Comparison of ENCODE assay signal across 11 cellular contexts in genomic region chr10:97549587-97550322, GRCh38. TPM values are rescaled to one million over a fixed set of nuclear protein-coding genes. Genes with fewer than 3 reads are reported as not detected.
DNase-seq lines count a peak whose midpoint lies in the region; ATAC-seq lines count a peak whose summit lies in the region.
"Had no signal": no experiment of that assay in that cellular context is flagged by ENCODE, and none has a peak within 500 bp of the region (broad histone marks: within the 10 kb centered on the region; RNA-seq: fewer than 3 reads in every experiment).

No MANE protein-coding gene starts in this region.

- ATAC-seq in Right ventricle myocardium superior (ENCODE audit: poor library complexity) = peak; percentile 20
- ATAC-seq in HG03135 (IDR thresholded peaks at IDR 0.05; ENCODE audit: unreplicated experiment) = no peak
- no peak for ATAC-seq in HG02852 (IDR thresholded peaks at IDR 0.05; ENCODE audit: unreplicated experiment)

- peak overlapping the region; percentile 6 for H4K12ac ChIP-seq in trophoblast cell (ENCODE audit: low read depth, low read length)

- peak overlapping the region; percentile 85 for H3K27ac ChIP-seq in SJCRH30
- peak overlapping the region; percentile 83 for H3K27ac ChIP-seq in trophoblast cell (ENCODE audit: low read depth, low read length)
- H3K27ac ChIP-seq: C4-2B had no signal

- H3K4me3 ChIP-seq in SJCRH30 (peak overlapping the region; percentile 5; the same call in 1 of the 2 replicates), trophoblast cell (ENCODE audit: low read depth, low read length) (no peak overlapping the region)

- H4K8ac ChIP-seq in trophoblast cell (ENCODE audit: low read depth, low read length) = peak overlapping the region; percentile 79

- peak overlapping the region; percentile 81 for H3K14ac ChIP-seq in trophoblast cell (ENCODE audit: low read length)

- peak overlapping the region; percentile 74 for H2BK5ac ChIP-seq in trophoblast cell (ENCODE audit: low read depth, low read length, poor library complexity)

- H3K27me3 ChIP-seq in SJCRH30 (no peaks in the 10 kb centered on the region), trophoblast cell (ENCODE audit: insufficient read depth, low read length) (no peaks in the 10 kb centered on the region)

- H3K9me3 ChIP-seq in SJCRH30 (replicated peaks) (no peaks in the 10 kb centered on the region), trophoblast cell (ENCODE audit: insufficient read depth, low read depth, low read length) (no peaks in the 10 kb centered on the region)

- peaks cover 2% of the 10 kb centered on the region for H3K79me2 ChIP-seq in trophoblast cell (ENCODE audit: control insufficient read depth, insufficient read depth, low read length, poor library complexity)

- no peak overlapping the region for H3K9ac ChIP-seq in trophoblast cell (ENCODE audit: low read length)

- WGBS in trophoblast cell (ENCODE audit: extremely low coverage, insufficient coverage, insufficient read length) = no CpG with 5 or more reads among the region's 13 CpGs

- H3K18ac ChIP-seq in trophoblast cell (ENCODE audit: low read length) = peak overlapping the region; percentile 52

- H2BK12ac ChIP-seq in trophoblast cell (ENCODE audit: low read length) = peak overlapping the region; percentile 41

- H4K91ac ChIP-seq in trophoblast cell (ENCODE audit: low read depth, low read length) = peak overlapping the region; percentile 96

- DNase-seq in COLO668 (lab: John Stamatoyannopoulos, UW; ENCODE audit: unreplicated experiment) (peak; percentile 4), SJCRH30 (peak; percentile 89 to 96), Right ventricle myocardium superior (peak; percentile 59), trophoblast cell (peak; percentile 46 to 57), HCEC 1CT (no peak)
- no peak for DNase-seq in stimulated activated CD4-positive, alpha-beta T cell treated with anti-CD3 and anti-CD28 coated beads, Interleukin-12 subunit alpha, Interleukin-12 subunit beta, amount 100 ng/mL, for 4 hours
- DNase-seq: activated T-cell treated with anti-CD3 and anti-CD28 coated beads, Interleukin-2, amount 50 U/mL, for 1 hour had no signal

- H3K4me2 ChIP-seq in trophoblast cell (ENCODE audit: low read length) = no peak overlapping the region

- H2AK5ac ChIP-seq in trophoblast cell (ENCODE audit: low read length) = no peak overlapping the region

- no peak overlapping the region for H3K23ac ChIP-seq in trophoblast cell (ENCODE audit: low read length)

- no peak overlapping the region for H3K4ac ChIP-seq in trophoblast cell (ENCODE audit: low read depth, low read length)

- peaks cover 50% of the 10 kb centered on the region for H3K4me1 ChIP-seq in SJCRH30
- peaks cover 31 to 37% of the 10 kb centered on the region in 2 experiments for H3K4me1 ChIP-seq in trophoblast cell (ENCODE audit: control insufficient read depth in 1 of 2, insufficient read depth in 2 of 2, low read length in 2 of 2)

- peak overlapping the region; percentile 46 for H2AFZ ChIP-seq in trophoblast cell (ENCODE audit: insufficient read depth, low read length, poor library complexity)

- peaks cover 24% of the 10 kb centered on the region for H3K79me1 ChIP-seq in trophoblast cell (ENCODE audit: low read length)

- intact Hi-C loops in Right ventricle myocardium superior (cut with DNase I) = no loop called here

- H2BK120ac ChIP-seq in trophoblast cell (ENCODE audit: insufficient read depth, low read length, poor library complexity) = peak overlapping the region; percentile 90

- H3K36me3 ChIP-seq in SJCRH30 = no peaks in the 10 kb centered on the region
- no peaks in the 10 kb centered on the region for H3K36me3 ChIP-seq in trophoblast cell (ENCODE audit: control insufficient read depth in 1 of 2, insufficient read depth in 2 of 2, low read length in 2 of 2)

RNA-seq across cellular contexts. Expression of gene ANKRD2, which starts 22.8 kb away (rescaled TPM):
- total RNA-seq in SJCRH30 (2014; rRNA removed; shearing (Covaris generic)) = 0.26 and 0.51 TPM in 2 replicates
- 152 TPM for total RNA-seq in Right ventricle myocardium superior
- polyA plus RNA-seq in trophoblast cell (2013) = 0.25 and 0.39 TPM in 2 replicates

RNA-seq across cellular contexts. Expression of gene HOGA1, which starts 34.4 kb away (rescaled TPM):
- 1.7 and 3.5 TPM in 2 replicates for total RNA-seq in SJCRH30 (2014; rRNA removed; shearing (Covaris generic))
- 18.7 TPM for total RNA-seq in Right ventricle myocardium superior
- 0.01 TPM in 1 of 2 replicates, not detected in the other for polyA plus RNA-seq in trophoblast cell (2013)

RNA-seq across cellular contexts. Expression of gene C10orf62, which starts 39.8 kb away (rescaled TPM):
- total RNA-seq in SJCRH30 (2014; rRNA removed; shearing (Covaris generic)) = 0.75 and 0.84 TPM in 2 replicates
- 0.48 TPM for total RNA-seq in Right ventricle myocardium superior
- polyA plus RNA-seq in trophoblast cell (2013) = not detected in 2 replicates
- total RNA-seq: fibroblast of villous mesenchyme had no signal

RNA-seq across cellular contexts. Expression of gene UBTD1, which starts 51.0 kb away (rescaled TPM):
- 13.9 and 14.3 TPM in 2 replicates for total RNA-seq in SJCRH30 (2014; rRNA removed; shearing (Covaris generic))
- 26.7 TPM for total RNA-seq in Right ventricle myocardium superior
- polyA plus RNA-seq in trophoblast cell (2013) = 12.9 and 13.5 TPM in 2 replicates

RNA-seq across cellular contexts. Expression of gene MMS19, which starts 51.5 kb away (rescaled TPM):
- total RNA-seq in SJCRH30 (2014; rRNA removed; shearing (Covaris generic)) = 77.3 and 83.7 TPM in 2 replicates
- 34.0 TPM for total RNA-seq in Right ventricle myocardium superior
- 91.9 and 93.6 TPM in 2 replicates for polyA plus RNA-seq in trophoblast cell (2013)

Comparison
In these comparisons a context has a peak if more than half of its experiments do, and no peak if none do; other contexts are left out.
1. DNase-seq: peak in COLO668 (single experiment), SJCRH30 (2 of 2), Right ventricle myocardium superior (single experiment) and trophoblast cell (2 of 2); none in HCEC 1CT (single experiment) and stimulated activated CD4-positive, alpha-beta T cell treated with anti-CD3 and anti-CD28 coated beads, Interleukin-12 subunit alpha, Interleukin-12 subunit beta, amount 100 ng/mL, for 4 hours (single experiment).
2. RNA of gene ANKRD2, which starts 22.8 kb away (total RNA-seq): 152 TPM in Right ventricle myocardium superior (single experiment); 0.26 to 0.51 TPM in SJCRH30; every median in the first group is over 100 times any median in the second.